ENCODE assay signal across 13 cellular contexts in genomic region chr2:215003001-215003400, GRCh38.
DNase-seq lines count a peak whose midpoint lies in the region; ATAC-seq and TF ChIP-seq lines count a peak whose summit lies in the region.
"Had no signal": no experiment of that assay in that cellular context is flagged by ENCODE, and none has a peak within 500 bp of the region (broad histone marks: within the 10 kb centered on the region; RNA-seq: fewer than 3 reads in every experiment).

No MANE protein-coding gene starts in this region.

- H3K36me3 ChIP-seq in osteoblast (ENCODE audit: insufficient read depth, low read length) (no peaks in the 10 kb centered on the region), transverse colon (no peaks in the 10 kb centered on the region)
- H3K36me3 ChIP-seq: stomach had no signal

- no peak overlapping the region for H3K4me3 Mint-ChIP-seq in naive thymus-derived CD8-positive, alpha-beta T cell

- in situ Hi-C loops in KBM-7 (cut with MboI; ENCODE audit: low pct_unique_long_range_greater_than_20kb, low sequenced_read_pairs): no loop called here
- in situ Hi-C loops in transverse colon (cut with MboI; ENCODE audit: low pct_ligation_motif_present in 1 of 4, low pct_unique_long_range_greater_than_20kb in 1 of 4, low sequenced_read_pairs in 3 of 4): no loop called here

- H3K4me3 ChIP-seq in GM12865 (ENCODE audit: low read depth, low read length): no peak overlapping the region
- no peak overlapping the region for H3K4me3 ChIP-seq in epithelial cell of esophagus (ENCODE audit: low read length)
- H3K4me3 ChIP-seq in osteoblast (ENCODE audit: insufficient read depth, low read length): no peak overlapping the region
- H3K4me3 ChIP-seq in transverse colon: no peak overlapping the region
- H3K4me3 ChIP-seq: hepatocyte, stomach had no signal

- H3K4me2 ChIP-seq in osteoblast (ENCODE audit: insufficient read depth, low read length): peak overlapping the region; percentile 24
- H3K4me2 ChIP-seq: hepatocyte had no signal

- no peaks in the 10 kb centered on the region for H3K36me3 Mint-ChIP-seq in naive thymus-derived CD8-positive, alpha-beta T cell

- peaks cover 0 to 22% (median 5%) of the 10 kb centered on the region in 5 donors for H3K27me3 Mint-ChIP-seq in naive thymus-derived CD8-positive, alpha-beta T cell

- H3K4me1 ChIP-seq in osteoblast (ENCODE audit: insufficient read depth, low read length) (peaks cover 11% of the 10 kb centered on the region), transverse colon (no peaks in the 10 kb centered on the region)
- H3K4me1 ChIP-seq: stomach had no signal

- H3K9me3 Mint-ChIP-seq in naive thymus-derived CD8-positive, alpha-beta T cell: no peaks in the 10 kb centered on the region

- no peak for TF ChIP-seq EP300 in transverse colon (IDR thresholded peaks at IDR 0.05; ENCODE audit: low read depth)

- H3K9me3 ChIP-seq in osteoblast (ENCODE audit: low read depth, low read length): no peaks in the 10 kb centered on the region
- no peaks in the 10 kb centered on the region for H3K9me3 ChIP-seq in transverse colon
- H3K9me3 ChIP-seq: stomach had no signal

- TF ChIP-seq CTCF in GM12865 (IDR thresholded peaks at IDR 0.05; ENCODE audit: insufficient read depth, low read depth, low read length, missing control alignments) (no peak), epithelial cell of esophagus (IDR thresholded peaks at IDR 0.05; ENCODE audit: insufficient read depth, low read depth, low read length, missing control alignments) (no peak), osteoblast (IDR thresholded peaks at IDR 0.05; ENCODE audit: extremely low read depth, low read depth, low read length) (no peak), transverse colon (IDR thresholded peaks at IDR 0.05) (no peak)

- peak; percentile 20 for DNase-seq in GM12865 (ENCODE audit: low read depth)
- DNase-seq in NCI-H2227 treated with DMSO at 0.1 percent for 48 hours (lab: John Stamatoyannopoulos, UW): peak; percentile 57
- DNase-seq in epithelial cell of esophagus (ENCODE audit: low read depth): peak; percentile 9
- peak; percentile 50 for DNase-seq in osteoblast (ENCODE audit: insufficient read length, low spot score, missing footprints)
- no peak for DNase-seq in naive thymus-derived CD8-positive, alpha-beta T cell
- no peak for DNase-seq in KBM-7
- DNase-seq in transverse colon: no peak
- no peak for DNase-seq in NCI-H2029 treated with DMSO at 0.1 percent for 48 hours (lab: John Stamatoyannopoulos, UW)
- DNase-seq: activated CD8-positive, alpha-beta memory T cell treated with anti-CD3 and anti-CD28 coated beads, Interleukin-2, amount 50 U/mL, for 4 hours; Right ventricle myocardium superior; stimulated activated CD4-positive, alpha-beta T cell treated with anti-CD3 and anti-CD28 coated beads, Interleukin-4, amount 100 ng/mL, for 4 hours; stomach had no signal

- no peak overlapping the region for H2AFZ ChIP-seq in osteoblast (ENCODE audit: low read length)
- H2AFZ ChIP-seq: hepatocyte had no signal

- no peaks in the 10 kb centered on the region for H3K79me2 ChIP-seq in osteoblast (ENCODE audit: insufficient read depth, low read length)
- H3K79me2 ChIP-seq: hepatocyte had no signal

- POLR2A ChIA-PET in naive thymus-derived CD8-positive, alpha-beta T cell (lab: Charles Lee): no interaction called here

- no peaks in the 10 kb centered on the region for H4K20me1 ChIP-seq in osteoblast (ENCODE audit: insufficient read depth, low read length)

- H3K27ac Mint-ChIP-seq in naive thymus-derived CD8-positive, alpha-beta T cell: no peak overlapping the region

- no peak for ATAC-seq in naive thymus-derived CD8-positive, alpha-beta T cell

- no peak overlapping the region for H3K27ac ChIP-seq in osteoblast (ENCODE audit: low read depth, low read length)
- no peak overlapping the region for H3K27ac ChIP-seq in transverse colon
- H3K27ac ChIP-seq: hepatocyte, stomach had no signal

- no peaks in the 10 kb centered on the region for H3K4me1 Mint-ChIP-seq in naive thymus-derived CD8-positive, alpha-beta T cell

- H3K27me3 ChIP-seq in osteoblast (ENCODE audit: insufficient read depth, low read length) (no peaks in the 10 kb centered on the region), transverse colon (no peaks in the 10 kb centered on the region)
- H3K27me3 ChIP-seq: hepatocyte, stomach had no signal

- intact Hi-C loops in transverse colon (cut with DNase I; ENCODE audit: low total_unique reads): no loop called here

- WGBS in transverse colon (ENCODE audit: low coverage in 1 of 2), 2 donors: 9% methylated on average over 4 of the region's 4 CpGs; no CpG with 5 or more reads in 1 of the 2 donors

- no peak for TF ChIP-seq POLR2A in transverse colon (IDR thresholded peaks at IDR 0.05)

Comparison
In these comparisons a context has a peak if more than half of its experiments do, and no peak if none do; other contexts are left out.
1. DNase-seq: peak in GM12865 (single experiment), NCI-H2227 treated with DMSO at 0.1 percent for 48 hours (single experiment), epithelial cell of esophagus (single experiment) and osteoblast (single experiment); none in naive thymus-derived CD8-positive, alpha-beta T cell (0 of 10), KBM-7 (single experiment), transverse colon (single experiment) and NCI-H2029 treated with DMSO at 0.1 percent for 48 hours (single experiment).